ENCODE assay signal across 7 cellular contexts in genomic region chr11:11352878-11353277, GRCh38. TPM values are rescaled to one million over a fixed set of nuclear protein-coding genes. Genes with fewer than 3 reads are reported as not detected.
A peak's percentile ranks its signal among the peaks of the same experiment; 100 is the strongest.
DNase-seq lines count a peak whose midpoint lies in the region; ATAC-seq, FAIRE-seq and TF ChIP-seq lines count a peak whose summit lies in the region.
"Not testable (repeated sequence)": the region's sequence is repeated elsewhere in the genome, so short reads cannot be mapped to it uniquely, and the experiment has no call there.

Gene CSNK2A3, minus strand, starts transcription at chr11:11353250. Its CDS starts 131 bp downstream, at chr11:11353119.

- ATAC-seq in RWPE2 (ENCODE audit: low read depth) (peak; percentile 48; the same call in 2 of the 3 replicates), gastroesophageal sphincter (peak; percentile 60), heart right ventricle (peak in 5 of 8 donors; percentile 12 to 39 (median 17)), right lobe of liver (peak; percentile 61 to 81 (median 76))

- 73 to 79% methylated on average over 5 to 10 of the region's 11 CpGs for WGBS in gastroesophageal sphincter (ENCODE audit: low coverage in 1 of 2), 2 donors
- 78 to 83% methylated on average over 10 to 11 of the region's 11 CpGs for whole genome bisulfite sequencing in heart right ventricle, 2 donors
- 78% methylated on average over 7 of the region's 11 CpGs for WGBS in right lobe of liver (ENCODE audit: insufficient coverage, low coverage, low lambda C conversion rate, missing lambda C conversion rate)

- not testable (repeated sequence) for H3K9me3 ChIP-seq in RWPE2 (ENCODE audit: severe bottlenecking); gastroesophageal sphincter; heart right ventricle; right lobe of liver

- TF ChIP-seq POLR2A in gastroesophageal sphincter (IDR thresholded peaks at IDR 0.05); right lobe of liver (IDR thresholded peaks at IDR 0.05): not testable (repeated sequence)

- H3K27ac ChIP-seq in RWPE2 (ENCODE audit: poor library complexity, severe bottlenecking); gastroesophageal sphincter; right lobe of liver: not testable (repeated sequence)
- peak within 1 kb of the TSS in 1 of 10 donors; percentile 15 for H3K27ac ChIP-seq in heart right ventricle

- FAIRE-seq in HTR-8/SVneo (lab: Jason Lieb, UNC) = peak; percentile 48
- peak; percentile 37 for FAIRE-seq in urothelium cell line (lab: Jason Lieb, UNC)

- not testable (repeated sequence) for DNase-seq in HTR-8/SVneo (ENCODE audit: insufficient read length, low spot score); RWPE2 (ENCODE audit: low spot score); heart right ventricle; right lobe of liver; urothelium cell line (ENCODE audit: low spot score)
- DNase-seq in epithelial cell of esophagus (ENCODE audit: low read depth) = peak; percentile 14

- intact Hi-C loops in heart right ventricle (cut with DNase I); right lobe of liver (cut with DNase I): not testable (repeated sequence)

- not testable (repeated sequence) for TF ChIP-seq EP300 in gastroesophageal sphincter (IDR thresholded peaks at IDR 0.05)

- not testable (repeated sequence) for H3K4me3 ChIP-seq in RWPE2 (ENCODE audit: severe bottlenecking); epithelial cell of esophagus (ENCODE audit: low read length); gastroesophageal sphincter; heart right ventricle; right lobe of liver

- H3K36me3 ChIP-seq in RWPE2 (ENCODE audit: low read depth); gastroesophageal sphincter; heart right ventricle; right lobe of liver: not testable (repeated sequence)

- not testable (repeated sequence) for H3K27me3 ChIP-seq in RWPE2 (ENCODE audit: insufficient read depth, poor library complexity, severe bottlenecking); gastroesophageal sphincter; heart right ventricle; right lobe of liver

- H3K4me1 ChIP-seq in RWPE2 (ENCODE audit: insufficient read depth, poor library complexity, severe bottlenecking) (peaks cover 11% of the 10 kb centered on the region), gastroesophageal sphincter (peaks cover 0 to 35% (median 16%) of the 10 kb centered on the region in 3 donors), heart right ventricle (peaks cover 11 to 38% (median 30%) of the 10 kb centered on the region in 9 donors)
- H3K4me1 ChIP-seq in right lobe of liver = not testable (repeated sequence)

- not testable (repeated sequence) for TF ChIP-seq CTCF in RWPE2 (IDR thresholded peaks at IDR 0.05; ENCODE audit: poor library complexity, severe bottlenecking); epithelial cell of esophagus (IDR thresholded peaks at IDR 0.05; ENCODE audit: insufficient read depth, low read depth, low read length, missing control alignments); gastroesophageal sphincter (IDR thresholded peaks at IDR 0.05); heart right ventricle (IDR thresholded peaks at IDR 0.05); right lobe of liver (IDR thresholded peaks at IDR 0.05)

RNA-seq across cellular contexts. Expression of gene CSNK2A3, which starts in this region (rescaled TPM):
- total RNA-seq in gastroesophageal sphincter = 1 to 10 TPM in 2 of 4 donors, under 1 TPM in 2; 0.59 to 2.2 (median 1.1) TPM
- 1 to 10 TPM in 5 of 10 donors, under 1 TPM in 5; 0.57 to 2.2 (median 1.00) TPM for total RNA-seq in heart right ventricle
- under 1 TPM in 1 of 2 donors, not detected in 1; 0.59 TPM for polyA plus RNA-seq in heart right ventricle
- total RNA-seq in right lobe of liver = 1 to 10 TPM in 1 of 6 experiments, under 1 TPM in 4, not detected in 1; 0.29 to 1.4 (median 0.49) TPM

Comparison
In these comparisons a context has a peak if more than half of its experiments do, and no peak if none do; other contexts are left out.
1. ATAC-seq: peak in every context shown above with its lines; median percentile 76 in right lobe of liver; 60 in gastroesophageal sphincter; 48 in RWPE2; 17 in heart right ventricle.